32 cellular contexts compared by ENCODE assay signal in genomic region chr20:22863881-22864280, GRCh38.
"Had no signal": no experiment of that assay in that cellular context is flagged by ENCODE, and none has a peak within 500 bp of the region (broad histone marks: within the 10 kb centered on the region; RNA-seq: fewer than 3 reads in every experiment).

No MANE protein-coding gene starts in this region.

- H3K4me3 ChIP-seq: body of pancreas, breast epithelium, cardiac muscle cell, esophagus muscularis mucosa, gastrocnemius medialis had no signal

- H3K4me1 ChIP-seq: body of pancreas, breast epithelium, gastrocnemius medialis had no signal

- H3K36me3 ChIP-seq: breast epithelium, cardiac muscle cell, esophagus muscularis mucosa, gastrocnemius medialis, WERI-Rb-1 had no signal

- H3K27me3 ChIP-seq: body of pancreas, breast epithelium, foreskin keratinocyte, gastrocnemius medialis had no signal

- ATAC-seq: activated CD4-positive, CD25-positive, alpha-beta regulatory T cell treated with anti-CD3 and anti-CD28 coated beads, Interleukin-2, amount 50 U/mL, for 24 hours; activated CD8-positive, alpha-beta memory T cell treated with anti-CD3 and anti-CD28 coated beads, Interleukin-2, amount 10 ng/mL, durations not matched to agents 7 days and 5 days; activated CD8-positive, alpha-beta T cell treated with anti-CD3 and anti-CD28 coated beads, Interleukin-2, amount 10 ng/mL, durations not matched to agents 7 days and 5 days; activated naive CD4-positive, alpha-beta T cell treated with anti-CD3 and anti-CD28 coated beads, Interleukin-2, amount 50 U/mL, for 72 hours; body of pancreas; effector memory CD8-positive, alpha-beta T cell; foreskin keratinocyte; gastrocnemius medialis; T-cell had no signal

- H3K9me3 ChIP-seq: body of pancreas, esophagus muscularis mucosa, gastrocnemius medialis had no signal

- H3K27ac ChIP-seq: breast epithelium, cardiac muscle cell, foreskin keratinocyte, WERI-Rb-1 had no signal

- DNase-seq: activated B cell treated with CpG ODN at 0.5 μM for 24 hours; activated CD4-positive, alpha-beta memory T cell treated with anti-CD3 and anti-CD28 coated beads for 36 hours; activated CD4-positive, alpha-beta T cell treated with anti-CD3 and anti-CD28 coated beads for 48 hours; activated CD4-positive, alpha-beta T cell treated with anti-CD3 and anti-CD28 coated beads, Interleukin-2, amount 50 U/mL, for 1 hour; activated CD8-positive, alpha-beta memory T cell treated with anti-CD3 and anti-CD28 coated beads, Interleukin-2, amount 10 ng/mL, durations not matched to agents 7 days and 5 days; activated CD8-positive, alpha-beta memory T cell treated with anti-CD3 and anti-CD28 coated beads, Interleukin-2, amount 50 U/mL, for 4 hours; activated CD8-positive, alpha-beta T cell treated with anti-CD3 and anti-CD28 coated beads, Interleukin-2, amount 10 ng/mL, durations not matched to agents 7 days and 5 days; activated effector memory CD4-positive, alpha-beta T cell treated with anti-CD3 and anti-CD28 coated beads, Interleukin-2, amount 50 U/mL, for 16 hours; activated naive CD4-positive, alpha-beta T cell; activated naive CD4-positive, alpha-beta T cell treated with anti-CD3 and anti-CD28 coated beads, Interleukin-2, amount 10 ng/mL, durations not matched to agents 7 days and 5 days; activated naive CD8-positive, alpha-beta T cell treated with anti-CD3 and anti-CD28 coated beads, Interleukin-2, amount 10 ng/mL, durations not matched to agents 7 days and 5 days; activated T-cell treated with anti-CD3 and anti-CD28 coated beads, Interleukin-2, amount 50 U/mL, for 1 hour; activated T-cell treated with anti-CD3 and anti-CD28 coated beads, Interleukin-2, amount 50 U/mL, for 48 hours; amniotic stem cell; anterior cingulate cortex; body of pancreas; cortex of kidney; dermis blood vessel endothelial cell; effector CD4-positive, alpha-beta T cell; effector memory CD8-positive, alpha-beta T cell; erythroblast; foreskin keratinocyte; gastrocnemius medialis; SW 1271; T-cell; T1000; WERI-Rb-1 had no signal
